Comparison of ENCODE assay signal across 9 cellular contexts in genomic region chr1:46615735-46616134, GRCh38. TPM values are rescaled to one million over a fixed set of nuclear protein-coding genes. Genes with fewer than 3 reads are reported as not detected.
DNase-seq lines count a peak whose midpoint lies in the region; ATAC-seq, FAIRE-seq and TF ChIP-seq lines count a peak whose summit lies in the region.
"Had no signal": no experiment of that assay in that cellular context is flagged by ENCODE, and none has a peak within 500 bp of the region (broad histone marks: within the 10 kb centered on the region; RNA-seq: fewer than 3 reads in every experiment).

No MANE protein-coding gene starts in this region.

- peak overlapping the region; percentile 90 for H3K4me3 Mint-ChIP-seq in activated T-cell treated with anti-CD3 and anti-CD28 coated beads, Interleukin-2, amount 50 U/mL, for 4 hours

- H2AFZ ChIP-seq in HepG2 (ENCODE audit: low read length), result no peak overlapping the region

- peak overlapping the region; percentile 59 to 83 (median 78); a peak in 5 of 6 replicates for H3K4me3 ChIP-seq in HepG2 (replicated peaks in 1 of 3; ENCODE audit: insufficient read depth in 1 of 3, low read depth in 2 of 3, low read length in 3 of 3)
- H3K4me3 ChIP-seq in transverse colon, result peak overlapping the region; percentile 63 to 88 (median 81)

- TF ChIP-seq RAD21 in HepG2 (CRISPR knock-in tag; IDR thresholded peaks at IDR 0.05), result no peak

- H3K36me3 ChIP-seq in HepG2 (replicated peaks in 1 of 2; ENCODE audit: control insufficient read depth in 1 of 2, insufficient read depth in 2 of 2, low read length in 2 of 2), result no peaks in the 10 kb centered on the region
- no peaks in the 10 kb centered on the region for H3K36me3 ChIP-seq in transverse colon

- POLR2A ChIA-PET in HepG2 (lab: Yijun Ruan, JAX), result interaction anchor here (1.2 to 6.2 kb wide), 3 partner anchors 11 to 577 kb away, joined by 3 to 79 read pairs (median 3); partner anchors contain the start of gene MKNK1

- H3K9ac ChIP-seq in HepG2 (ENCODE audit: insufficient read depth, low read depth, low read length), result peak overlapping the region; percentile 61; the same call in 1 of the 2 replicates

- TF ChIP-seq CTCF in HepG2 (CRISPR knock-in tag; IDR thresholded peaks at IDR 0.05) (no peak), transverse colon (IDR thresholded peaks at IDR 0.05) (no peak)

- intact Hi-C loops in HepG2 (cut with micrococcal nuclease; ENCODE audit: unreplicated experiment) (loop anchor here (10.0 kb wide), 1 partner anchor 49 kb away; the partner anchor contains the start of gene ATPAF1), transverse colon (cut with DNase I; ENCODE audit: low total_unique reads) (no loop called here)

- H3K27me3 Mint-ChIP-seq in activated T-cell treated with anti-CD3 and anti-CD28 coated beads, Interleukin-2, amount 50 U/mL, for 4 hours (ENCODE audit: low read depth), result no peaks in the 10 kb centered on the region

- in situ Hi-C loops in HepG2 (cut with HindIII; ENCODE audit: extremely low pct_ligation_motif_present, low pct_unique_long_range_greater_than_20kb) (loop anchor here (5.0 kb wide), 1 partner anchor 107 kb away; no protein-coding TSS in a partner anchor), transverse colon (cut with MboI; ENCODE audit: low pct_ligation_motif_present in 1 of 4, low pct_unique_long_range_greater_than_20kb in 1 of 4, low sequenced_read_pairs in 3 of 4) (loop anchor here in 2 of 4 donors (10.0 kb wide), 2 partner anchors 99 to 109 kb away; partner anchors contain the start of gene EFCAB14 (in 1 of the 2))

- H3K27ac ChIP-seq in HepG2 (ENCODE audit: extremely low read length, insufficient read depth, low read length) (no peak overlapping the region), transverse colon (peak overlapping the region; percentile 90 to 97 (median 94))

- no peaks in the 10 kb centered on the region for H3K36me3 Mint-ChIP-seq in activated T-cell treated with anti-CD3 and anti-CD28 coated beads, Interleukin-2, amount 50 U/mL, for 4 hours (ENCODE audit: insufficient read depth)
- no peaks in the 10 kb centered on the region for H3K36me3 Mint-ChIP-seq in activated naive CD4-positive, alpha-beta T cell treated with anti-CD3 and anti-CD28 coated beads, Interleukin-2, amount 50 U/mL, for 72 hours

- H3K27me3 ChIP-seq in HepG2 (ENCODE audit: control insufficient read depth in 1 of 2, insufficient read depth in 2 of 2, low read length in 2 of 2) (no peaks in the 10 kb centered on the region; a peak in 1 of 5 replicates), transverse colon (no peaks in the 10 kb centered on the region)

- WGBS in HepG2 (ENCODE audit: low lambda C conversion rate), result 8% methylated on average over 2 of the region's 3 CpGs
- 43 to 54% methylated on average over 2 to 3 of the region's 3 CpGs for WGBS in transverse colon (ENCODE audit: low coverage in 1 of 2), 2 donors

- H3K9me3 ChIP-seq in HepG2 (ENCODE audit: low read length), result no peaks in the 10 kb centered on the region
- no peaks in the 10 kb centered on the region for H3K9me3 ChIP-seq in transverse colon

- peaks cover 61% of the 10 kb centered on the region for H3K4me1 Mint-ChIP-seq in activated T-cell treated with anti-CD3 and anti-CD28 coated beads, Interleukin-2, amount 50 U/mL, for 4 hours (ENCODE audit: low read depth)

- no peak for FAIRE-seq in HepG2 (lab: Jason Lieb, UNC)

- peak overlapping the region; percentile 93 to 94 for H3K27ac Mint-ChIP-seq in activated naive CD4-positive, alpha-beta T cell treated with anti-CD3 and anti-CD28 coated beads, Interleukin-2, amount 50 U/mL, for 72 hours

- no peak for DNase-seq in activated T-cell treated with anti-CD3 and anti-CD28 coated beads, Interleukin-2, amount 50 U/mL, for 4 hours
- DNase-seq in activated T-cell treated with anti-CD3 and anti-CD28 coated beads for 4 hours (no peak), HepG2 (ENCODE audit: low spot score) (no peak), transverse colon (no peak), glomerular visceral epithelial cell (ENCODE audit: extremely low spot score) (no peak), NCI-H446 treated with DMSO at 0.1 percent for 48 hours (lab: John Stamatoyannopoulos, UW) (no peak), NCI-H2081 treated with DMSO at 0.1 percent for 48 hours (lab: John Stamatoyannopoulos, UW) (no peak)
- peak in 1 of 2 donors; percentile 24 for DNase-seq in activated naive CD4-positive, alpha-beta T cell treated with anti-CD3 and anti-CD28 coated beads, Interleukin-2, amount 50 U/mL, for 72 hours (ENCODE audit: low spot score in 2 of 2)

- peak; percentile 11 to 26 for ATAC-seq in activated T-cell treated with anti-CD3 and anti-CD28 coated beads, Interleukin-2, amount 50 U/mL, for 4 hours
- ATAC-seq in activated naive CD4-positive, alpha-beta T cell treated with anti-CD3 and anti-CD28 coated beads, Interleukin-2, amount 50 U/mL, for 72 hours, result peak; percentile 12 to 21
- peak; percentile 6 for ATAC-seq in HepG2

- TF ChIP-seq EP300 in HepG2 (IDR thresholded peaks at IDR 0.05; ENCODE audit: low read depth in 2 of 2, low read length in 2 of 2) (no peak), HepG2 (CRISPR knock-in tag; IDR thresholded peaks at IDR 0.05; ENCODE audit: borderline replicate concordance) (no peak), transverse colon (IDR thresholded peaks at IDR 0.05; ENCODE audit: low read depth) (no peak)

- TF ChIP-seq POLR2A in HepG2 (IDR thresholded peaks at IDR 0.05; ENCODE audit: insufficient read depth in 1 of 2, low read depth in 2 of 2, low read length in 2 of 2), result no peak
- no peak for TF ChIP-seq POLR2A in transverse colon (IDR thresholded peaks at IDR 0.05)

- BruUV-seq in HepG2 (replicated peaks; lab: Mats Ljungman, UMichigan), result no TSS peak

- H3K79me2 ChIP-seq in HepG2 (ENCODE audit: insufficient read depth, low read length), result no peaks in the 10 kb centered on the region

- no peaks in the 10 kb centered on the region for H3K9me3 Mint-ChIP-seq in activated T-cell treated with anti-CD3 and anti-CD28 coated beads, Interleukin-2, amount 50 U/mL, for 4 hours
- no peaks in the 10 kb centered on the region for H3K9me3 Mint-ChIP-seq in activated naive CD4-positive, alpha-beta T cell treated with anti-CD3 and anti-CD28 coated beads, Interleukin-2, amount 50 U/mL, for 72 hours

- H3K4me2 ChIP-seq in HepG2 (ENCODE audit: low read depth, low read length), result peak overlapping the region; percentile 94

- H3K4me1 ChIP-seq in HepG2 (ENCODE audit: insufficient read depth, low read length) (peaks cover 38% of the 10 kb centered on the region), transverse colon (peaks cover 31 to 53% (median 47%) of the 10 kb centered on the region in 4 donors)

- CTCF ChIA-PET in HepG2 (lab: Yijun Ruan, JAX; ENCODE audit: low intra/inter-chr PET ratio, low total read pairs), result no interaction called here

- no peaks in the 10 kb centered on the region for H4K20me1 ChIP-seq in HepG2 (ENCODE audit: insufficient read depth, low read length)

RNA-seq across cellular contexts. Expression of gene MOB3C, which starts 0.9 kb away (rescaled TPM):
- 10 to 100 TPM in 2 of 3 donors, 1 to 10 TPM in 1; 8.3 to 11.9 (median 11.0) TPM for total RNA-seq in activated T-cell treated with anti-CD3 and anti-CD28 coated beads, Interleukin-2, amount 50 U/mL, for 4 hours
- total RNA-seq in activated naive CD4-positive, alpha-beta T cell treated with anti-CD3 and anti-CD28 coated beads, Interleukin-2, amount 50 U/mL, for 72 hours, result 10 to 100 TPM; 11.1 to 12.8 TPM
- total RNA-seq in HepG2 (2016; rRNA removed; fragmentation: Illumina TruSeq; extraction: Trizol) (3.1 and 3.5 TPM in 2 replicates), transverse colon (10 to 100 TPM; 12.9 to 20.6 (median 14.8) TPM)
- 0.79 and 1.5 TPM in 2 replicates for total RNA-seq in HepG2 (2016; cell fraction: cytosol; rRNA removed; fragmentation: Illumina TruSeq; extraction: Trizol; ENCODE audit: low read depth)
- total RNA-seq in HepG2 (2016; cell fraction: insoluble cytoplasmic fraction; rRNA removed; fragmentation: Illumina TruSeq; extraction: Trizol), result 3.4 and 3.8 TPM in 2 replicates
- 3.4 and 3.6 TPM in 2 replicates for total RNA-seq in HepG2 (2016; cell fraction: membrane; rRNA removed; fragmentation: Illumina TruSeq; extraction: Trizol)
- total RNA-seq in HepG2 (2016; cell fraction: nucleus; rRNA removed; fragmentation: Illumina TruSeq; extraction: Trizol), result 2.9 TPM in 2 replicates
- 4.1 and 6.8 TPM in 2 replicates for polyA plus RNA-seq in HepG2 (2011; rRNA removed)
- polyA plus RNA-seq in HepG2 (2011; cell fraction: cytosol; rRNA removed), result 3.7 and 4.9 TPM in 2 replicates
- polyA plus RNA-seq in HepG2 (2011; cell fraction: nucleus; rRNA removed), result 10.1 and 10.6 TPM in 2 replicates
- 2.3 and 2.7 TPM in 2 replicates for polyA plus RNA-seq in HepG2 (2012)
- polyA plus RNA-seq in HepG2 (2016; cell fraction: cytosol; fragmentation: Illumina TruSeq; extraction: Trizol; ENCODE audit: low read depth), result 1.1 TPM in 2 replicates
- polyA plus RNA-seq in HepG2 (2016; cell fraction: insoluble cytoplasmic fraction; fragmentation: Illumina TruSeq; extraction: Trizol; ENCODE audit: low read depth), result 2.9 and 3.1 TPM in 2 replicates
- 2.2 and 2.4 TPM in 2 replicates for polyA plus RNA-seq in HepG2 (2016; cell fraction: membrane; fragmentation: Illumina TruSeq; extraction: Trizol; ENCODE audit: low read depth)
- 3.5 and 4.0 TPM in 2 replicates for polyA plus RNA-seq in HepG2 (2016; cell fraction: nucleus; fragmentation: Illumina TruSeq; extraction: Trizol; ENCODE audit: insufficient read depth, low read depth)
- polyA minus RNA-seq in HepG2 (2011; rRNA and poly(A)+ RNA removed; ENCODE audit: low replicate concordance), result 6.7 and 10.0 TPM in 2 replicates
- 1.6 and 1.7 TPM in 2 replicates for polyA minus RNA-seq in HepG2 (2011; cell fraction: cytosol; rRNA and poly(A)+ RNA removed)
- polyA minus RNA-seq in HepG2 (2011; cell fraction: nucleus; rRNA and poly(A)+ RNA removed), result 5.7 and 7.6 TPM in 2 replicates

RNA-seq across cellular contexts. Expression of gene MKNK1, which starts 11.7 kb away (rescaled TPM):
- 10 to 100 TPM; 21.1 to 26.1 (median 21.6) TPM for total RNA-seq in activated T-cell treated with anti-CD3 and anti-CD28 coated beads, Interleukin-2, amount 50 U/mL, for 4 hours
- total RNA-seq in activated naive CD4-positive, alpha-beta T cell treated with anti-CD3 and anti-CD28 coated beads, Interleukin-2, amount 50 U/mL, for 72 hours, result 10 to 100 TPM; 37.3 to 48.7 TPM
- total RNA-seq in HepG2 (2016; rRNA removed; fragmentation: Illumina TruSeq; extraction: Trizol), result 14.7 and 18.5 TPM in 2 replicates
- total RNA-seq in HepG2 (2016; cell fraction: cytosol; rRNA removed; fragmentation: Illumina TruSeq; extraction: Trizol; ENCODE audit: low read depth), result 10.5 and 13.8 TPM in 2 replicates
- total RNA-seq in HepG2 (2016; cell fraction: insoluble cytoplasmic fraction; rRNA removed; fragmentation: Illumina TruSeq; extraction: Trizol), result 14.4 and 19.1 TPM in 2 replicates
- total RNA-seq in HepG2 (2016; cell fraction: membrane; rRNA removed; fragmentation: Illumina TruSeq; extraction: Trizol), result 13.7 and 15.8 TPM in 2 replicates
- total RNA-seq in HepG2 (2016; cell fraction: nucleus; rRNA removed; fragmentation: Illumina TruSeq; extraction: Trizol), result 21.2 and 21.4 TPM in 2 replicates
- polyA plus RNA-seq in HepG2 (2011; rRNA removed), result 24.1 and 25.6 TPM in 2 replicates
- 16.8 and 17.9 TPM in 2 replicates for polyA plus RNA-seq in HepG2 (2011; cell fraction: cytosol; rRNA removed)
- 84.8 and 85.6 TPM in 2 replicates for polyA plus RNA-seq in HepG2 (2011; cell fraction: nucleus; rRNA removed)
- 16.8 and 18.6 TPM in 2 replicates for polyA plus RNA-seq in HepG2 (2012)
- 16.7 and 21.4 TPM in 2 replicates for polyA plus RNA-seq in HepG2 (2016; cell fraction: cytosol; fragmentation: Illumina TruSeq; extraction: Trizol; ENCODE audit: low read depth)
- 20.0 and 23.4 TPM in 2 replicates for polyA plus RNA-seq in HepG2 (2016; cell fraction: insoluble cytoplasmic fraction; fragmentation: Illumina TruSeq; extraction: Trizol; ENCODE audit: low read depth)
- polyA plus RNA-seq in HepG2 (2016; cell fraction: membrane; fragmentation: Illumina TruSeq; extraction: Trizol; ENCODE audit: low read depth), result 14.8 and 17.5 TPM in 2 replicates
- 65.1 and 68.0 TPM in 2 replicates for polyA plus RNA-seq in HepG2 (2016; cell fraction: nucleus; fragmentation: Illumina TruSeq; extraction: Trizol; ENCODE audit: insufficient read depth, low read depth)
- polyA minus RNA-seq in HepG2 (2011; rRNA and poly(A)+ RNA removed; ENCODE audit: low replicate concordance), result 29.1 and 38.2 TPM in 2 replicates
- polyA minus RNA-seq in HepG2 (2011; cell fraction: cytosol; rRNA and poly(A)+ RNA removed), result 10.8 and 13.0 TPM in 2 replicates
- 36.7 and 41.2 TPM in 2 replicates for polyA minus RNA-seq in HepG2 (2011; cell fraction: nucleus; rRNA and poly(A)+ RNA removed)
- 10 to 100 TPM; 59.5 to 80.5 (median 62.3) TPM for total RNA-seq in transverse colon

RNA-seq across cellular contexts. Expression of gene ATPAF1, which starts 52.4 kb away (rescaled TPM):
- total RNA-seq in activated T-cell treated with anti-CD3 and anti-CD28 coated beads, Interleukin-2, amount 50 U/mL, for 4 hours, result 10 to 100 TPM; 35.7 to 42.5 (median 39.3) TPM
- total RNA-seq in activated naive CD4-positive, alpha-beta T cell treated with anti-CD3 and anti-CD28 coated beads, Interleukin-2, amount 50 U/mL, for 72 hours, result 10 to 100 TPM; 36.2 to 50.2 TPM
- total RNA-seq in HepG2 (2016; rRNA removed; fragmentation: Illumina TruSeq; extraction: Trizol) (66.6 and 82.9 TPM in 2 replicates), transverse colon (10 to 100 TPM; 20.6 to 91.5 (median 71.4) TPM)
- 16.7 and 20.1 TPM in 2 replicates for total RNA-seq in HepG2 (2016; cell fraction: cytosol; rRNA removed; fragmentation: Illumina TruSeq; extraction: Trizol; ENCODE audit: low read depth)
- 68.9 and 89.4 TPM in 2 replicates for total RNA-seq in HepG2 (2016; cell fraction: insoluble cytoplasmic fraction; rRNA removed; fragmentation: Illumina TruSeq; extraction: Trizol)
- 49.1 and 50.0 TPM in 2 replicates for total RNA-seq in HepG2 (2016; cell fraction: membrane; rRNA removed; fragmentation: Illumina TruSeq; extraction: Trizol)
- total RNA-seq in HepG2 (2016; cell fraction: nucleus; rRNA removed; fragmentation: Illumina TruSeq; extraction: Trizol), result 25.2 and 28.9 TPM in 2 replicates
- polyA plus RNA-seq in HepG2 (2011; rRNA removed), result 57.3 and 76.7 TPM in 2 replicates
- 49.4 and 72.7 TPM in 2 replicates for polyA plus RNA-seq in HepG2 (2011; cell fraction: cytosol; rRNA removed)
- polyA plus RNA-seq in HepG2 (2011; cell fraction: nucleus; rRNA removed), result 20.5 and 24.9 TPM in 2 replicates
- 41.0 and 52.7 TPM in 2 replicates for polyA plus RNA-seq in HepG2 (2012)
- polyA plus RNA-seq in HepG2 (2016; cell fraction: cytosol; fragmentation: Illumina TruSeq; extraction: Trizol; ENCODE audit: low read depth), result 22.8 and 23.2 TPM in 2 replicates
- 95.2 and 103 TPM in 2 replicates for polyA plus RNA-seq in HepG2 (2016; cell fraction: insoluble cytoplasmic fraction; fragmentation: Illumina TruSeq; extraction: Trizol; ENCODE audit: low read depth)
- 45.1 and 45.9 TPM in 2 replicates for polyA plus RNA-seq in HepG2 (2016; cell fraction: membrane; fragmentation: Illumina TruSeq; extraction: Trizol; ENCODE audit: low read depth)
- 40.9 and 46.7 TPM in 2 replicates for polyA plus RNA-seq in HepG2 (2016; cell fraction: nucleus; fragmentation: Illumina TruSeq; extraction: Trizol; ENCODE audit: insufficient read depth, low read depth)
- 21.5 and 23.1 TPM in 2 replicates for polyA minus RNA-seq in HepG2 (2011; rRNA and poly(A)+ RNA removed; ENCODE audit: low replicate concordance)
- 34.2 and 40.5 TPM in 2 replicates for polyA minus RNA-seq in HepG2 (2011; cell fraction: cytosol; rRNA and poly(A)+ RNA removed)
- polyA minus RNA-seq in HepG2 (2011; cell fraction: nucleus; rRNA and poly(A)+ RNA removed), result 26.4 and 40.3 TPM in 2 replicates

RNA-seq across cellular contexts. Expression of gene TEX38, which starts 55.9 kb away (rescaled TPM):
- total RNA-seq in activated T-cell treated with anti-CD3 and anti-CD28 coated beads, Interleukin-2, amount 50 U/mL, for 4 hours, result not detected
- under 1 TPM in 1 of 2 donors, not detected in 1; 0.55 TPM for total RNA-seq in activated naive CD4-positive, alpha-beta T cell treated with anti-CD3 and anti-CD28 coated beads, Interleukin-2, amount 50 U/mL, for 72 hours
- total RNA-seq in HepG2 (2016; rRNA removed; fragmentation: Illumina TruSeq; extraction: Trizol), result not detected in 2 replicates
- total RNA-seq in HepG2 (2016; cell fraction: cytosol; rRNA removed; fragmentation: Illumina TruSeq; extraction: Trizol; ENCODE audit: low read depth), result not detected in 2 replicates
- total RNA-seq in HepG2 (2016; cell fraction: insoluble cytoplasmic fraction; rRNA removed; fragmentation: Illumina TruSeq; extraction: Trizol), result not detected in 2 replicates
- not detected in 2 replicates for total RNA-seq in HepG2 (2016; cell fraction: membrane; rRNA removed; fragmentation: Illumina TruSeq; extraction: Trizol)
- total RNA-seq in HepG2 (2016; cell fraction: nucleus; rRNA removed; fragmentation: Illumina TruSeq; extraction: Trizol), result not detected in 2 replicates
- 0.07 and 0.18 TPM in 2 replicates for polyA plus RNA-seq in HepG2 (2011; rRNA removed)
- not detected in 2 replicates for polyA plus RNA-seq in HepG2 (2011; cell fraction: cytosol; rRNA removed)
- polyA plus RNA-seq in HepG2 (2011; cell fraction: nucleus; rRNA removed), result 0.34 and 0.36 TPM in 2 replicates
- not detected in 2 replicates for polyA plus RNA-seq in HepG2 (2012)
- not detected in 2 replicates for polyA plus RNA-seq in HepG2 (2016; cell fraction: cytosol; fragmentation: Illumina TruSeq; extraction: Trizol; ENCODE audit: low read depth)
- not detected in 2 replicates for polyA plus RNA-seq in HepG2 (2016; cell fraction: insoluble cytoplasmic fraction; fragmentation: Illumina TruSeq; extraction: Trizol; ENCODE audit: low read depth)
- polyA plus RNA-seq in HepG2 (2016; cell fraction: membrane; fragmentation: Illumina TruSeq; extraction: Trizol; ENCODE audit: low read depth), result not detected in 2 replicates
- polyA plus RNA-seq in HepG2 (2016; cell fraction: nucleus; fragmentation: Illumina TruSeq; extraction: Trizol; ENCODE audit: insufficient read depth, low read depth), result not detected in 2 replicates
- 0.40 TPM in 1 of 2 replicates, not detected in the other for polyA minus RNA-seq in HepG2 (2011; rRNA and poly(A)+ RNA removed; ENCODE audit: low replicate concordance)
- not detected in 2 replicates for polyA minus RNA-seq in HepG2 (2011; cell fraction: cytosol; rRNA and poly(A)+ RNA removed)
- not detected in 2 replicates for polyA minus RNA-seq in HepG2 (2011; cell fraction: nucleus; rRNA and poly(A)+ RNA removed)
- not detected for total RNA-seq in transverse colon
- total RNA-seq: Daoy had no signal
